In the genomic region with DNA sequence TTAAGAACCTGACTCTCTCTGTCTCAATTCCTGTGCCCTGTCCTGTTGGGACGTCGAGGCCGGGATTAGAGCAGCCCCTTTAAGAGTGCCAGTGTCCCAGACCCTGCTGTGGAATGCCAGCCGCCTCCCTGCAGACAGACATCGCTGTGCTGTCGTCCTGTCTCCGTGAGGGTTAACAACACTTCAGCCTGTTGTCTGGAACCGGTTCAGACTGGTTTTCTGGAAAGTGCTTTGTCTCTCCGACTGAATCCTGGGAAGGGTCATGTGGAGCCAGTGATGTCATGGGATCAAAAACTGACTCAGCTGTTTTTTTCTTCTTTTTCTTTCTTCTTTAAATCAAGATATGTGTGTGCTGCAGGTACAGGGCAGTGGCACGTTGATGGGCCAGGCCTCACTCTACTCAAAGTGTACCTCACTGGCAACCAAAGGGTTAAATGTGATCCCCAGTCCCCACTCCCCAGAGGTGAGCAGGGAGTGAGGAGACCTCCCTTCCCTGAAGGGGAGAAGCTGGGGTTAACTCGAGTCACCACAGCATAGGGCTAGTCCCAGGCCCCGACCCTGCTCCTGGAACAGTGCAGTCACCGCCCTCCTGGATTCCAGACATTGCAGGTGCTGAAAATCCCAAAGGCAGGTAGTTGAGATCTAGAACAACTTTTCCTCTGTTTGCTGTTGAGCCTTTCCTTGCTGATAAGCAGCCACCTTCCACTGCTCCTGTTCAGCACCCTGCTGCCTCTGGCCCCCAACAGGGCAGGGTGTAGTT, we compare ENCODE assay signal across 8 cellular contexts. TPM values are rescaled to one million over a fixed set of nuclear protein-coding genes. Genes with fewer than 3 reads are reported as not detected.
DNase-seq lines count a peak whose midpoint lies in the region; ATAC-seq and TF ChIP-seq lines count a peak whose summit lies in the region.

No MANE protein-coding gene starts in this region.

- peaks cover 35% of the 10 kb centered on the region for H3K9me3 Mint-ChIP-seq in activated CD4-positive, alpha-beta T cell treated with anti-CD3 and anti-CD28 coated beads, Interleukin-2, amount 10 ng/mL, durations not matched to agents 7 days and 5 days

- peak overlapping the region; percentile 46 for H3K27ac Mint-ChIP-seq in activated CD4-positive, alpha-beta T cell treated with anti-CD3 and anti-CD28 coated beads, Interleukin-2, amount 10 ng/mL, durations not matched to agents 7 days and 5 days

- POLR2A ChIA-PET in activated CD4-positive, alpha-beta T cell treated with anti-CD3 and anti-CD28 coated beads, Interleukin-2, amount 10 ng/mL, durations not matched to agents 7 days and 5 days (lab: Charles Lee) = no interaction called here

- no peak for DNase-seq in activated CD4-positive, alpha-beta T cell treated with anti-CD3 and anti-CD28 coated beads, Interleukin-2, amount 10 ng/mL, durations not matched to agents 7 days and 5 days
- no peak for DNase-seq in activated CD4-positive, alpha-beta T cell treated with anti-CD3 and anti-CD28 coated beads for 4 hours
- DNase-seq in choroid plexus epithelial cell (ENCODE audit: low read depth) (peak; percentile 85), left colon (no peak), NOMO-1 (lab: John Stamatoyannopoulos, UW; ENCODE audit: unreplicated experiment in 2 of 2) (no peak), Kasumi-1 (lab: John Stamatoyannopoulos, UW) (no peak), T-helper 9 cell (no peak)

- H3K36me3 ChIP-seq in subcutaneous abdominal adipose tissue (ENCODE audit: control insufficient read depth in 5 of 5, insufficient read depth in 5 of 5, low read length in 5 of 5) = peaks cover 13 to 34% (median 21%) of the 10 kb centered on the region in 5 donors

- CTCF ChIA-PET in activated CD4-positive, alpha-beta T cell treated with anti-CD3 and anti-CD28 coated beads, Interleukin-2, amount 10 ng/mL, durations not matched to agents 7 days and 5 days (lab: Charles Lee) = no interaction called here

- no peak for TF ChIP-seq CTCF in choroid plexus epithelial cell (conservative IDR thresholded peaks at IDR 0.05; ENCODE audit: low read depth, low read length)

- no peak overlapping the region for H3K4me3 Mint-ChIP-seq in activated CD4-positive, alpha-beta T cell treated with anti-CD3 and anti-CD28 coated beads, Interleukin-2, amount 10 ng/mL, durations not matched to agents 7 days and 5 days

- peak overlapping the region; percentile 51 for H3K27ac ChIP-seq in subcutaneous abdominal adipose tissue (ENCODE audit: low read depth, low read length)

- H3K4me1 Mint-ChIP-seq in activated CD4-positive, alpha-beta T cell treated with anti-CD3 and anti-CD28 coated beads, Interleukin-2, amount 10 ng/mL, durations not matched to agents 7 days and 5 days = peaks cover 59% of the 10 kb centered on the region

- ATAC-seq in left colon = peak; percentile 26

- H3K9ac ChIP-seq in subcutaneous abdominal adipose tissue (ENCODE audit: low read length in 5 of 5) = peak overlapping the region in 2 of 5 donors; percentile 29

- H3K9me3 ChIP-seq in subcutaneous abdominal adipose tissue (ENCODE audit: control insufficient read depth in 5 of 5, low read length in 5 of 5) = peaks cover 9 to 20% (median 17%) of the 10 kb centered on the region in 5 donors

- no peaks in the 10 kb centered on the region for H3K27me3 Mint-ChIP-seq in activated CD4-positive, alpha-beta T cell treated with anti-CD3 and anti-CD28 coated beads, Interleukin-2, amount 10 ng/mL, durations not matched to agents 7 days and 5 days

- intact Hi-C loops in left colon (cut with DNase I, micrococcal nuclease) = no loop called here

- peaks cover 22 to 55% (median 54%) of the 10 kb centered on the region in 5 donors for H3K4me1 ChIP-seq in subcutaneous abdominal adipose tissue (ENCODE audit: control insufficient read depth in 5 of 5, insufficient read depth in 5 of 5, low read length in 5 of 5)

- H3K4me3 ChIP-seq in choroid plexus epithelial cell (ENCODE audit: low read depth, low read length) (no peak overlapping the region), subcutaneous abdominal adipose tissue (ENCODE audit: low read depth in 1 of 5, low read length in 5 of 5) (peak overlapping the region in 1 of 5 donors; percentile 9)

- H3K27me3 ChIP-seq in subcutaneous abdominal adipose tissue (ENCODE audit: control insufficient read depth in 5 of 5, insufficient read depth in 4 of 5, low read length in 5 of 5) = no peaks in the 10 kb centered on the region

- H3K36me3 Mint-ChIP-seq in activated CD4-positive, alpha-beta T cell treated with anti-CD3 and anti-CD28 coated beads, Interleukin-2, amount 10 ng/mL, durations not matched to agents 7 days and 5 days (ENCODE audit: low read depth) = peaks cover 54% of the 10 kb centered on the region

RNA-seq across cellular contexts. Expression of gene TSSK6, which starts 50.8 kb away (rescaled TPM):
- total RNA-seq in activated CD4-positive, alpha-beta T cell treated with anti-CD3 and anti-CD28 coated beads, Interleukin-2, amount 10 ng/mL, durations not matched to agents 7 days and 5 days = 1 to 10 TPM; 3.7 to 4.4 TPM
- total RNA-seq in left colon = 1 to 10 TPM; 1.6 to 2.8 TPM

RNA-seq across cellular contexts. Expression of gene NDUFA13, which starts 51.5 kb away (rescaled TPM):
- 100 to 1,000 TPM; 314 to 363 TPM for total RNA-seq in activated CD4-positive, alpha-beta T cell treated with anti-CD3 and anti-CD28 coated beads, Interleukin-2, amount 10 ng/mL, durations not matched to agents 7 days and 5 days
- total RNA-seq in left colon = 100 to 1,000 TPM; 430 to 489 TPM

RNA-seq across cellular contexts. Expression of gene GATAD2A, which starts 59.0 kb away (rescaled TPM):
- 100 to 1,000 TPM; 122 to 135 TPM for total RNA-seq in activated CD4-positive, alpha-beta T cell treated with anti-CD3 and anti-CD28 coated beads, Interleukin-2, amount 10 ng/mL, durations not matched to agents 7 days and 5 days
- total RNA-seq in left colon = 100 to 1,000 TPM; 104 to 135 TPM
